Comparison of ENCODE assay signal across 22 cellular contexts in the genomic region with DNA sequence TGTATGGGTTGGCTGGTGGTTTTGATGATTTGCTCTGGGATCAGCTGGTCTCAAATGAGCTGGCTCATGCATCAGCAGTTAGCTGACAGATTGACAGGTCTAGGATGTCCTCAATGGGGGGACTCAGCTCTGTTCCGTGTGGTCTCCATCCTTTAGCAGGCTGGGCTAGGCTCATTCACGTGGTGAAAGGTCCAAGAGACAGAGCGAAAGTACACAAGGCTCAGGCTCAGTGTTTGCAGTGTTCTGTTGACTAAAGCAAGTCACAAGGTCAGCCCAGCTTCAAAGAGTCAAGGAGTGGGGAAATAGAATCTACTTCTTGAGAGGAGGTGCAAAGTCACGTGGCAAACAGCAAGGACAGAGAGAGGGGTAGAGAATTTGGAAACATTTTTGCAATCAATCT.
"Had no signal": no experiment of that assay in that cellular context is flagged by ENCODE, and none has a peak within 500 bp of the region (broad histone marks: within the 10 kb centered on the region; RNA-seq: fewer than 3 reads in every experiment).

No MANE protein-coding gene starts in this region.

- H3K9me2 ChIP-seq: SK-N-SH had no signal

- H3K27me3 Mint-ChIP-seq: activated CD4-positive, alpha-beta memory T cell treated with anti-CD3 and anti-CD28 coated beads, Interleukin-2, amount 10 ng/mL, durations not matched to agents 7 days and 5 days; activated CD4-positive, alpha-beta T cell treated with anti-CD3 and anti-CD28 coated beads for 36 hours; activated naive CD4-positive, alpha-beta T cell treated with anti-CD3 and anti-CD28 coated beads, Interleukin-2, amount 10 ng/mL, durations not matched to agents 7 days and 5 days; activated naive CD8-positive, alpha-beta T cell treated with anti-CD3 and anti-CD28 coated beads for 36 hours had no signal

- ATAC-seq: activated CD4-positive, alpha-beta T cell treated with anti-CD3 and anti-CD28 coated beads for 36 hours; activated T-cell treated with anti-CD3 and anti-CD28 coated beads, Interleukin-2, amount 50 U/mL, for 72 hours had no signal

- H3K4me2 ChIP-seq: SK-N-SH had no signal

- H3K27ac Mint-ChIP-seq: activated CD4-positive, alpha-beta memory T cell treated with anti-CD3 and anti-CD28 coated beads, Interleukin-2, amount 10 ng/mL, durations not matched to agents 7 days and 5 days; activated CD4-positive, alpha-beta T cell treated with anti-CD3 and anti-CD28 coated beads for 36 hours; activated naive CD4-positive, alpha-beta T cell treated with anti-CD3 and anti-CD28 coated beads, Interleukin-2, amount 10 ng/mL, durations not matched to agents 7 days and 5 days; activated naive CD8-positive, alpha-beta T cell treated with anti-CD3 and anti-CD28 coated beads for 36 hours; activated T-cell treated with anti-CD3 and anti-CD28 coated beads, Interleukin-2, amount 50 U/mL, for 72 hours; activated T-helper 2 cell treated with anti-CD3 and anti-CD28 coated beads, Interferon-gamma antibody, Interleukin-2, Interleukin-4, amounts not matched to agents 10 μg/mL and 5 μg/mL and 100 μg/mL, durations not matched to agents 14 hours and 24 hours and 36 hours had no signal

- H3K36me3 ChIP-seq: Peyer's patch, SJCRH30 had no signal

- H3K9me3 ChIP-seq: Peyer's patch, SJCRH30, SK-N-SH had no signal

- DNase-seq: activated CD4-positive, alpha-beta memory T cell treated with anti-CD3 and anti-CD28 coated beads, Interleukin-2, amount 10 ng/mL, durations not matched to agents 7 days and 5 days; activated CD4-positive, alpha-beta T cell treated with anti-CD3 and anti-CD28 coated beads, Interleukin-2, amount 50 U/mL, for 1 hour; activated gamma-delta T cell treated with Interleukin-2 at 50 U/mL for 16 hours; activated naive CD4-positive, alpha-beta T cell treated with anti-CD3 and anti-CD28 coated beads, Interleukin-2, amount 10 ng/mL, durations not matched to agents 7 days and 5 days; activated naive CD8-positive, alpha-beta T cell treated with anti-CD3 and anti-CD28 coated beads for 36 hours; activated T-cell treated with anti-CD3 and anti-CD28 coated beads, Interleukin-2, amount 50 U/mL, for 72 hours; KG1; NCI-H1092 treated with DMSO at 0.1 percent for 48 hours; NCI-H1417 treated with DMSO at 0.1 percent for 48 hours; NCI-H1694; NCI-H2029 treated with DMSO at 0.1 percent for 48 hours; NCI-H446; NCI-H524; Peyer's patch; Right ventricle myocardium superior; SJCRH30; SK-N-SH; T-helper 1 cell had no signal

- H3K36me3 Mint-ChIP-seq: activated naive CD4-positive, alpha-beta T cell treated with anti-CD3 and anti-CD28 coated beads, Interleukin-2, amount 10 ng/mL, durations not matched to agents 7 days and 5 days; activated naive CD8-positive, alpha-beta T cell treated with anti-CD3 and anti-CD28 coated beads for 36 hours had no signal

- H3K4me1 ChIP-seq: Peyer's patch, SJCRH30 had no signal

- H3K4me3 ChIP-seq: Peyer's patch, SJCRH30 had no signal

- H3K4me1 Mint-ChIP-seq: activated CD4-positive, alpha-beta memory T cell treated with anti-CD3 and anti-CD28 coated beads, Interleukin-2, amount 10 ng/mL, durations not matched to agents 7 days and 5 days; activated naive CD4-positive, alpha-beta T cell treated with anti-CD3 and anti-CD28 coated beads, Interleukin-2, amount 10 ng/mL, durations not matched to agents 7 days and 5 days had no signal

- H3K9me3 Mint-ChIP-seq: activated naive CD8-positive, alpha-beta T cell treated with anti-CD3 and anti-CD28 coated beads for 36 hours; activated T-helper 2 cell treated with anti-CD3 and anti-CD28 coated beads, Interferon-gamma antibody, Interleukin-2, Interleukin-4, amounts not matched to agents 10 μg/mL and 5 μg/mL and 100 μg/mL, durations not matched to agents 14 hours and 24 hours and 36 hours had no signal

- H3K27ac ChIP-seq: Peyer's patch, RWPE1, SJCRH30, VCaP had no signal

- H3K27me3 ChIP-seq: Peyer's patch, SJCRH30 had no signal

- H3K4me3 Mint-ChIP-seq: activated CD4-positive, alpha-beta memory T cell treated with anti-CD3 and anti-CD28 coated beads, Interleukin-2, amount 10 ng/mL, durations not matched to agents 7 days and 5 days; activated CD4-positive, alpha-beta T cell treated with anti-CD3 and anti-CD28 coated beads for 36 hours; activated naive CD4-positive, alpha-beta T cell treated with anti-CD3 and anti-CD28 coated beads, Interleukin-2, amount 10 ng/mL, durations not matched to agents 7 days and 5 days; activated naive CD8-positive, alpha-beta T cell treated with anti-CD3 and anti-CD28 coated beads for 36 hours; activated T-cell treated with anti-CD3 and anti-CD28 coated beads, Interleukin-2, amount 50 U/mL, for 72 hours had no signal
